ENCODE assay signal across 8 cellular contexts in the genomic region with DNA sequence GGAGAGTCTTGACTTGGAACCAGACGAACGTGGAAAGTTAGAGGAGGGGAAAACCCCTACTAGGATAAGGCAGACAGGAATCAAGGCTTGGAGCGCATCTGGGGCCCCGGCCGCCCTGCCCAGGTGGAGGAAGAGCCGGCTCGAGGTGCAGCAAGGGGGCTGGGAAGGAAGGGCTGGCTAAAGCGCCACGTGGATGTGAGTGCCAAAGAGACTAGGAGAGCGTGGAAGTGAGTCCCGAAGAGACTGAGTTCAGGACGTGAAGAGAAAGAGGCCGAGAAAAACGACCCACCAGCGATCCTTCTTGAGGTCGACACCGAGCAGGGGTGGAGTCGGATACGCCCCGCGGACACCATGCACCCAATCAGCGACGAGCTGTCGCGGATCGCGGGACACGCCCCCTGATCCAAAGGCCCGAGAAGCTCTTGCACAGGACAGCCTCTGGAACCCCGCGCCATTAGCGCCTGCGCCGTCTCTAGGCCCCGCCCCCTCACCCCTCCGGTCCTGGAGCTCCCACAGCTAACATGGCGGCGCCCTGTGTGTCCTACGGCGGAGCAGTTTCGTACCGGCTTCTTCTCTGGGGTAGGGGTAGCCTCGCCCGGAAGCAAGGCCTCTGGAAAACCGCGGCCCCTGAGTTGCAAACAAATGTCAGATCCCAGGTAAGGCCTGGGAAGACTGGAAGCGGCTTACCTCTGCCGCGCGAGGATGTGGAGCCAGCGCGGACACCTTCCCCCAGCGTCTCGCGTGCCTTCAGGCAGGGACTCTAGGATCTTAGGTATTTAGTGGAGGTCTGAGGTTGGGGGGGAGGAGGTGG. TPM values are rescaled to one million over a fixed set of nuclear protein-coding genes. Genes with fewer than 3 reads are reported as not detected.
DNase-seq lines count a peak whose midpoint lies in the region; ATAC-seq and TF ChIP-seq lines count a peak whose summit lies in the region.

A gene (plus strand): TSS at position 498 of the 811 bp plus-strand sequence. CDS start 24 bp downstream, at position 522.

- peak within 1 kb of the TSS; percentile 87 for H2AFZ ChIP-seq in KMS-11 (ENCODE audit: low read depth)

- H3K9me3 ChIP-seq in Peyer's patch (no peaks in the 10 kb centered on the region), muscle layer of duodenum (ENCODE audit: control insufficient read depth in 1 of 2, low read length in 2 of 2) (no peaks in the 10 kb centered on the region)

- H3K79me2 ChIP-seq in KMS-11 (ENCODE audit: insufficient read depth, low read depth) = peaks cover 32% of the 10 kb centered on the region; the same call in 1 of the 2 replicates

- H3K9ac ChIP-seq in KMS-11 = peak within 1 kb of the TSS; percentile 82

- peak; percentile 11 to 59 for TF ChIP-seq POLR2A in Peyer's patch (IDR thresholded peaks at IDR 0.05)

- ATAC-seq in GM21737 (IDR thresholded peaks at IDR 0.05; ENCODE audit: unreplicated experiment) (peak; percentile 100), esophagus mucosa (peak; percentile 100)

- no peaks in the 10 kb centered on the region for H4K20me1 ChIP-seq in KMS-11 (ENCODE audit: insufficient read depth)

- no peak for TF ChIP-seq CTCF in KMS-11 (conservative IDR thresholded peaks at IDR 0.05; ENCODE audit: low read depth, low read length)
- no peak for TF ChIP-seq CTCF in Peyer's patch (IDR thresholded peaks at IDR 0.05)

- no peaks in the 10 kb centered on the region for H3K36me3 ChIP-seq in KMS-11 (ENCODE audit: insufficient read depth)
- H3K36me3 ChIP-seq in Peyer's patch = no peaks in the 10 kb centered on the region
- no peaks in the 10 kb centered on the region for H3K36me3 ChIP-seq in muscle layer of duodenum (ENCODE audit: control insufficient read depth in 1 of 2, insufficient read depth in 2 of 2, low read length in 2 of 2)

- peak within 1 kb of the TSS; percentile 71 for H3K4me2 ChIP-seq in KMS-11

- H3K27ac ChIP-seq in KMS-11 (peak within 1 kb of the TSS; percentile 46), Peyer's patch (peak within 1 kb of the TSS; percentile 63 to 79 (median 76)), muscle layer of duodenum (ENCODE audit: low read length) (peak within 1 kb of the TSS; percentile 82)

- DNase-seq in DMS53 treated with DMSO at 0.1 percent for 48 hours (lab: John Stamatoyannopoulos, UW; ENCODE audit: unreplicated experiment) (peak; percentile 95), Peyer's patch (peak; percentile 97 to 100 (median 99))
- DNase-seq in activated T-cell treated with anti-CD3 and anti-CD28 coated beads, Interleukin-2, amount 50 U/mL, for 48 hours = peak; percentile 97 to 98
- peak; percentile 96 to 98 for DNase-seq in stimulated activated CD8-positive, alpha-beta memory T cell treated with anti-CD3 and anti-CD28 coated beads, Interleukin-7, amount 100 ng/mL, for 4 hours (ENCODE audit: low read depth in 2 of 2)

- H3K27me3 ChIP-seq in KMS-11 (ENCODE audit: insufficient read depth, low read depth) = no peaks in the 10 kb centered on the region
- no peaks in the 10 kb centered on the region for H3K27me3 ChIP-seq in Peyer's patch
- no peaks in the 10 kb centered on the region for H3K27me3 ChIP-seq in muscle layer of duodenum (ENCODE audit: low read depth, low read length)

- H3K4me3 ChIP-seq in KMS-11 (IDR thresholded peaks at IDR 0.05; ENCODE audit: insufficient read depth, low read depth, low read length) = peak within 1 kb of the TSS; percentile 86
- peak within 1 kb of the TSS; percentile 72 to 98 (median 76) for H3K4me3 ChIP-seq in Peyer's patch
- H3K4me3 ChIP-seq in muscle layer of duodenum (ENCODE audit: low read depth in 1 of 2, low read length in 2 of 2) = peak within 1 kb of the TSS; percentile 97 to 99

- H3K4me1 ChIP-seq in KMS-11 (ENCODE audit: low read depth, poor library complexity, severe bottlenecking) = peaks cover 47% of the 10 kb centered on the region
- H3K4me1 ChIP-seq in Peyer's patch = peaks cover 0 to 6% (median 0%) of the 10 kb centered on the region in 4 donors
- H3K4me1 ChIP-seq in muscle layer of duodenum (ENCODE audit: control insufficient read depth in 1 of 2, insufficient read depth in 2 of 2, low read length in 2 of 2) = peaks cover 9 to 19% of the 10 kb centered on the region in 2 donors

RNA-seq across cellular contexts. Expression of the gene that starts here (rescaled TPM):
- total RNA-seq in Peyer's patch (10 to 100 TPM in 3 of 4 donors, 1 to 10 TPM in 1; 9.7 to 34.7 (median 17.5) TPM), esophagus mucosa (21.2 TPM)

Comparison
In these comparisons a context has a peak if more than half of its experiments do, and no peak if none do; other contexts are left out.
1. Peak in every context shown above with its lines: DNase-seq, ATAC-seq, H3K4me3 ChIP-seq and H3K27ac ChIP-seq.